In the genomic region with DNA sequence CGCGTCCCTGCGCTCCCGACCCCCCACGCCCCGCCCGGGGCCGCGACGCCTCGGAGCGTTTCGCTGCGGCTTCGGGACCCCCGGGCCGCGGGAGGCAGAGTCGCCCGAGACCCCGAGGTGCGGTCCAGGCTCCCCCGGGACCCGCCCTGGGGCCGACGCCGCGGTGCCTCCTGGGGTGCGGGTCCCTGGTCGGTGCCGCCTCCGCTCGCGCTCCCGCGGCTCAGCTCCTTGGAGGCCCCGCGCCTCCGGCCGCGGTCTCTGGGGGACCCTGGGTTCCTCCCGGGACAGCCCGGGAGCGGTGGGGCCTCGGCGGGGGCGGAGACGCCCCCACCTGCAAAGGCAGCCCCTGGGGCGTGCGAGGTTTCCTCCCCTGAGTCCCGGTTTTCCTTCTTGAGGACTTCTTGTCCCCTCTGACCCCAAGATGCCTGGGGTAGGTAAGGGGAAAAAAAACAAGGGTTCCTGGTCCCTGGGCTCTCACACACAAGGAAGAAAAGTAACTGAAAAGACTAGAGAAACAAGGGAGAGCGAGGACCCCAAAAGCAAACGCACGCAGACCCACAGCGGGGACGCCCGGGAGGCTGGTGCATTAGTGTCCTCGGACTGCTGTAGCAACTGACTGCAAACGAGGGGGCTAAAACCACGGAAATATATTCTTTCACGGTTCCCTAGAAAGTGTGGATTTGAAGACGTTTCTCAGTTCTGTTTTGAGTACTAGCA, we compare ENCODE assay signal across 1 cellular context.
A peak's percentile ranks its signal among the peaks of the same experiment; 100 is the strongest.
TF ChIP-seq lines count a peak whose summit lies in the region.

No MANE protein-coding gene starts in this region.

TF ChIP-seq in K562, 482 proteins besides CTCF, POLR2A, EP300 and RAD21:
- TF ChIP-seq MGA (IDR thresholded peaks at IDR 0.05) (peak; percentile 53), TEAD2 (tag; IDR thresholded peaks at IDR 0.05) (no peak), E2F1 (CRISPR knock-in tag; IDR thresholded peaks at IDR 0.05) (no peak), RB1 (IDR thresholded peaks at IDR 0.05; ENCODE audit: low read depth) (0 out of 2 replicates have a peak, but pooled peaks have one; percentile 28), L3MBTL2 (IDR thresholded peaks at IDR 0.05) (peak; percentile 9; the same call in 1 of the 2 replicates), ILF3 (IDR thresholded peaks at IDR 0.05; ENCODE audit: borderline replicate concordance) (0 out of 2 replicates have a peak, but pooled peaks have one; percentile 3), RBBP5 (IDR thresholded peaks at IDR 0.05; ENCODE audit: borderline replicate concordance, insufficient read depth, low read length, poor library complexity, severe bottlenecking) (peak; percentile 18)
- TF ChIP-seq, protein P1, sequence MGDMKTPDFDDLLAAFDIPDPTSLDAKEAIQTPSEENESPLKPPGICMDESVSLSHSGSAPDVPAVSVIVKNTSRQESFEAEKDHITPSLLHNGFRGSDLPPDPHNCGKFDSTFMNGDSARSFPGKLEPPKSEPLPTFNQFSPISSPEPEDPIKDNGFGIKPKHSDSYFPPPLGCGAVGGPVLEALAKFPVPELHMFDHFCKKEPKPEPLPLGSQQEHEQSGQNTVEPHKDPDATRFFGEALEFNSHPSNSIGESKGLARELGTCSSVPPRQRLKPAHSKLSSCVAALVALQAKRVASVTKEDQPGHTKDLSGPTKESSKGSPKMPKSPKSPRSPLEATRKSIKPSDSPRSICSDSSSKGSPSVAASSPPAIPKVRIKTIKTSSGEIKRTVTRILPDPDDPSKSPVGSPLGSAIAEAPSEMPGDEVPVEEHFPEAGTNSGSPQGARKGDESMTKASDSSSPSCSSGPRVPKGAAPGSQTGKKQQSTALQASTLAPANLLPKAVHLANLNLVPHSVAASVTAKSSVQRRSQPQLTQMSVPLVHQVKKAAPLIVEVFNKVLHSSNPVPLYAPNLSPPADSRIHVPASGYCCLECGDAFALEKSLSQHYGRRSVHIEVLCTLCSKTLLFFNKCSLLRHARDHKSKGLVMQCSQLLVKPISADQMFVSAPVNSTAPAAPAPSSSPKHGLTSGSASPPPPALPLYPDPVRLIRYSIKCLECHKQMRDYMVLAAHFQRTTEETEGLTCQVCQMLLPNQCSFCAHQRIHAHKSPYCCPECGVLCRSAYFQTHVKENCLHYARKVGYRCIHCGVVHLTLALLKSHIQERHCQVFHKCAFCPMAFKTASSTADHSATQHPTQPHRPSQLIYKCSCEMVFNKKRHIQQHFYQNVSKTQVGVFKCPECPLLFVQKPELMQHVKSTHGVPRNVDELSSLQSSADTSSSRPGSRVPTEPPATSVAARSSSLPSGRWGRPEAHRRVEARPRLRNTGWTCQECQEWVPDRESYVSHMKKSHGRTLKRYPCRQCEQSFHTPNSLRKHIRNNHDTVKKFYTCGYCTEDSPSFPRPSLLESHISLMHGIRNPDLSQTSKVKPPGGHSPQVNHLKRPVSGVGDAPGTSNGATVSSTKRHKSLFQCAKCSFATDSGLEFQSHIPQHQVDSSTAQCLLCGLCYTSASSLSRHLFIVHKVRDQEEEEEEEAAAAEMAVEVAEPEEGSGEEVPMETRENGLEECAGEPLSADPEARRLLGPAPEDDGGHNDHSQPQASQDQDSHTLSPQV (IDR thresholded peaks at IDR 0.05), result 0 out of 2 replicates have a peak, but pooled peaks have one; percentile 25
